In genomic region chr1:7752512-7753417, GRCh38 we compare ENCODE assay signal across 8 cellular contexts. TPM values are rescaled to one million over a fixed set of nuclear protein-coding genes. Genes with fewer than 3 reads are reported as not detected.
DNase-seq lines count a peak whose midpoint lies in the region; ATAC-seq, FAIRE-seq and TF ChIP-seq lines count a peak whose summit lies in the region.

No MANE protein-coding gene starts in this region.

- in situ Hi-C loops in mammary epithelial cell (cut with MboI; ENCODE audit: low sequenced_read_pairs in 2 of 2), result no loop called here

- peak overlapping the region; percentile 74 for H2AFZ ChIP-seq in mammary epithelial cell (ENCODE audit: low read depth, low read length)

- FAIRE-seq in G401.6 (lab: Jason Lieb, UNC), result peak; percentile 95

- H3K4me1 Mint-ChIP-seq in T-helper 17 cell, result peaks cover 33% of the 10 kb centered on the region

- no peak overlapping the region for H3K27ac ChIP-seq in mammary epithelial cell (ENCODE audit: insufficient read depth, low read depth, low read length)
- peak overlapping the region; percentile 25 for H3K27ac ChIP-seq in iPS-18a (ENCODE audit: low read length)

- DNase-seq in NCI-H1048 (lab: John Stamatoyannopoulos, UW), result peak; percentile 32
- DNase-seq in T-helper 17 cell, result peak; percentile 17 to 39 (median 25)
- peak; percentile 51 for DNase-seq in mammary epithelial cell
- DNase-seq in skeletal muscle cell (ENCODE audit: low read depth), result peak; percentile 12

- H3K27me3 ChIP-seq in mammary epithelial cell (ENCODE audit: insufficient read depth, low read length) (no peaks in the 10 kb centered on the region), iPS-18a (ENCODE audit: control insufficient read depth, insufficient read depth, low read length) (no peaks in the 10 kb centered on the region)

- H3K27ac Mint-ChIP-seq in T-helper 17 cell, result peak overlapping the region; percentile 57

- peaks cover 8% of the 10 kb centered on the region for H3K27me3 Mint-ChIP-seq in T-helper 17 cell

- no peaks in the 10 kb centered on the region for H3K79me2 ChIP-seq in mammary epithelial cell (ENCODE audit: insufficient read depth, low read length)

- 28% methylated on average over 18 of the region's 18 CpGs for WGBS in mammary epithelial cell (ENCODE audit: low coverage, missing lambda C conversion rate)

- H3K36me3 ChIP-seq in mammary epithelial cell (ENCODE audit: insufficient read depth, low read length) (no peaks in the 10 kb centered on the region), iPS-18a (ENCODE audit: control insufficient read depth, low read depth, low read length) (no peaks in the 10 kb centered on the region)

- intact Hi-C loops in mammary epithelial cell (cut with micrococcal nuclease), result loop anchor here (1.0 to 5.0 kb wide), 3 partner anchors 45 to 150 kb away; no protein-coding TSS in a partner anchor

- no peaks in the 10 kb centered on the region for H4K20me1 ChIP-seq in mammary epithelial cell (ENCODE audit: insufficient read depth, low read length)

- dilution Hi-C loops in mammary epithelial cell (cut with HindIII; ENCODE audit: low sequenced_read_pairs), result no loop called here

- H3K4me1 ChIP-seq in mammary epithelial cell (ENCODE audit: insufficient read depth, low read length) (no peaks in the 10 kb centered on the region), iPS-18a (ENCODE audit: control insufficient read depth, low read depth, low read length) (peaks cover 11% of the 10 kb centered on the region)

- CTCF ChIA-PET in mammary epithelial cell (lab: Charles Lee; ENCODE audit: low non-redundant PET), result interaction anchor here (0.7 to 1.8 kb wide), 3 partner anchors 36 to 85 kb away, joined by 3 to 17 read pairs (median 11); no protein-coding TSS in a partner anchor

- no peak overlapping the region for H3K9ac ChIP-seq in mammary epithelial cell (ENCODE audit: insufficient read depth, low read length)
- H3K9ac ChIP-seq in iPS-18a (ENCODE audit: low read length), result peak overlapping the region; percentile 41

- H3K9me3 ChIP-seq in T-helper 17 cell (ENCODE audit: control insufficient read depth, low read length, poor library complexity, severe bottlenecking) (no peaks in the 10 kb centered on the region), mammary epithelial cell (replicated peaks; ENCODE audit: insufficient read depth, low read length) (no peaks in the 10 kb centered on the region), iPS-18a (ENCODE audit: control insufficient read depth, low read depth, low read length) (no peaks in the 10 kb centered on the region)

- peak overlapping the region; percentile 67 for H3K4me2 ChIP-seq in mammary epithelial cell (ENCODE audit: insufficient read depth, low read depth, low read length)

- H3K4me3 ChIP-seq in mammary epithelial cell (replicated peaks in 1 of 3; ENCODE audit: insufficient read depth in 1 of 3, low read depth in 2 of 3, low read length in 3 of 3) (peak overlapping the region in 2 of 3 experiments; percentile 2 to 18), iPS-18a (ENCODE audit: low read length) (peak overlapping the region; percentile 63), skeletal muscle cell (ENCODE audit: low read depth, low read length) (peak overlapping the region; percentile 30)

- H3K4me3 Mint-ChIP-seq in T-helper 17 cell, result peak overlapping the region; percentile 75

- ATAC-seq in T-helper 17 cell, result peak; percentile 54
- ATAC-seq in HG02840 (IDR thresholded peaks at IDR 0.05; ENCODE audit: low FRiP score, unreplicated experiment), result no peak
- ATAC-seq in GM18517 (IDR thresholded peaks at IDR 0.05; ENCODE audit: unreplicated experiment), result no peak

- no TSS peak for BruUV-seq in mammary epithelial cell (replicated peaks; lab: Mats Ljungman, UMichigan)

- no peaks in the 10 kb centered on the region for H3K36me3 Mint-ChIP-seq in T-helper 17 cell (ENCODE audit: low read depth)

- TF ChIP-seq CTCF in mammary epithelial cell (conservative IDR thresholded peaks at IDR 0.05 in 1 of 2, IDR thresholded peaks at IDR 0.05 in 1 of 2; ENCODE audit: extremely low read depth in 1 of 2, insufficient read depth in 1 of 2, low read depth in 1 of 2, low read length in 2 of 2), result peak; percentile 75 to 77

RNA-seq across cellular contexts. Expression of gene VAMP3, which starts 18.3 kb away (rescaled TPM):
- 10 to 100 TPM; 59.3 to 75.1 TPM for total RNA-seq in T-helper 17 cell
- 100 to 1,000 TPM; 110 to 115 TPM for total RNA-seq in mammary epithelial cell
- 96.6 TPM for polyA plus RNA-seq in mammary epithelial cell
- polyA minus RNA-seq in mammary epithelial cell, result 188 TPM

RNA-seq across cellular contexts. Expression of gene PER3, which starts 31.3 kb away (rescaled TPM):
- total RNA-seq in T-helper 17 cell (10 to 100 TPM; 17.1 to 21.2 TPM), mammary epithelial cell (1 to 10 TPM; 3.7 to 6.4 TPM)
- 5.1 TPM for polyA plus RNA-seq in mammary epithelial cell
- polyA minus RNA-seq in mammary epithelial cell, result 3.6 TPM

Comparison
In these comparisons a context has a peak if more than half of its experiments do, and no peak if none do; other contexts are left out.
1. H3K4me3 ChIP-seq: peak in every context shown above with its lines; median percentile 63 in iPS-18a; 30 in skeletal muscle cell; 10 in mammary epithelial cell.